Comparison of ENCODE assay signal across 8 cellular contexts in genomic region chr1:169020684-169021083, GRCh38.
"Had no signal": no experiment of that assay in that cellular context is flagged by ENCODE, and none has a peak within 500 bp of the region (broad histone marks: within the 10 kb centered on the region; RNA-seq: fewer than 3 reads in every experiment).

No MANE protein-coding gene starts in this region.

- H3K9ac ChIP-seq: KMS-11 had no signal

- FAIRE-seq: HepG2, HTR-8/SVneo, K562 had no signal

- H3K4me3 ChIP-seq: K562 had no signal

- ATAC-seq: HepG2, K562 had no signal

- H3K27ac ChIP-seq: HL-60, KMS-11 had no signal

- H3K4me2 ChIP-seq: KMS-11 had no signal

- DNase-seq: IMR-90, KBM-7, KG1 had no signal
